ENCODE assay signal across 8 cellular contexts in the genomic region with DNA sequence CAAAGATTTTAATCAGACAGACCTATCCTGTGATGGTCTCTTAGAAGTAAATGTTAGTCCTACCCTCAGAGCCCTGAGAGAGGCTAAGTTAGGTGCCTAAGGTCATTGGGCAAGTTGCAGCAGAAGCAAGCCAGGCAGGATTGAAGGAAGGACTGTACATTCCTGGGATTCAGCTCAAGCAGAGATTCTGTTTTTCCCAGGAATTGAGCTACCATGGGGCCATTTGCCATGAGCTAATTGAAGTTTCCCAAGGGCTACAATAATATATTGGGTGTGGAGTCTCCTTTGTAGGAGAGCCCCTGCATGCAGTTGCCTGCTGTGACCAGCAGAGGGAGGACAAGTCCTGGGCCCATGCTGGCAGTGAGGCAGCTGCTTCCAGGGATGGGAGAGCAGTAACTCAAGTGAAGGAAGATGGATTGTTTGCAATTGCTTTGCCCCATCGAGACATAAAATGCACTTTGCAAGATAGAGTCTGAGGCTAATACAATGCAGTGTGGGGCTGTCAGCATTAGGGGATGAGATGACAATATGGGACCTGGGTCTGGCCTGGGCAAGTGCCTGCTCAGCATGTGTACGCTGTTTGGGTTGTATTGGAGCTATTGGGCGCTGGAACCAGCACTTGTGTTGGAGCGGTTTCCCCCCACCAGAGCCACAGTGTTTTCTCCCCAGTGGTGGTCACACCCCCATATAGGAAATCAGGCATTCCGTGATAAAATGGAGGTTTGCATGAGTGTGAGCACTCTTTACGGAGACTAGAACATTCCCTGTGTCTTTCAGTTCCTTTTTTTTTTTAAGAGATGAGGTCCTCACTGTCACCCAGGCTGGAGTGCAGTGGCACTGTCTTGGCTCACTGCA. TPM values are rescaled to one million over a fixed set of nuclear protein-coding genes. Genes with fewer than 3 reads are reported as not detected.
DNase-seq lines count a peak whose midpoint lies in the region; ATAC-seq and TF ChIP-seq lines count a peak whose summit lies in the region.

No MANE protein-coding gene starts in this region.

- DNase-seq in G401 (ENCODE audit: low spot score) (peak; percentile 80), NCI-H510A (lab: John Stamatoyannopoulos, UW) (peak; percentile 15), dedifferentiated amniotic fluid mesenchymal stem cell (ENCODE audit: extremely low spot score) (peak; percentile 74), lower lobe of right lung (peak; percentile 72)
- peak; percentile 80 for DNase-seq in activated CD4-positive, alpha-beta T cell treated with anti-CD3 and anti-CD28 coated beads, Interleukin-2, amount 10 ng/mL, durations not matched to agents 7 days and 5 days
- DNase-seq in stimulated activated CD8-positive, alpha-beta memory T cell treated with anti-CD3 and anti-CD28 coated beads, Interleukin-12 subunit alpha, Interleukin-12 subunit beta, amount 100 ng/mL, for 1 hour (ENCODE audit: low read depth): peak; percentile 55

- no peaks in the 10 kb centered on the region for H3K36me3 Mint-ChIP-seq in activated CD4-positive, alpha-beta T cell treated with anti-CD3 and anti-CD28 coated beads, Interleukin-2, amount 10 ng/mL, durations not matched to agents 7 days and 5 days (ENCODE audit: low read depth)

- H3K4me3 ChIP-seq in lower lobe of right lung: no peak overlapping the region

- H3K27me3 Mint-ChIP-seq in activated CD4-positive, alpha-beta T cell treated with anti-CD3 and anti-CD28 coated beads, Interleukin-2, amount 10 ng/mL, durations not matched to agents 7 days and 5 days: no peaks in the 10 kb centered on the region

- peak; percentile 60 for ATAC-seq in HG03135 (IDR thresholded peaks at IDR 0.05; ENCODE audit: unreplicated experiment)
- peak; percentile 91 for ATAC-seq in lower lobe of right lung
- ATAC-seq in HG03457 (IDR thresholded peaks at IDR 0.05; ENCODE audit: unreplicated experiment): no peak

- CTCF ChIA-PET in activated CD4-positive, alpha-beta T cell treated with anti-CD3 and anti-CD28 coated beads, Interleukin-2, amount 10 ng/mL, durations not matched to agents 7 days and 5 days (lab: Charles Lee): interaction anchor here (0.6 to 2.2 kb wide), 13 partner anchors 8 to 509 kb away, joined by 3 to 11 read pairs (median 4); partner anchors contain the start of gene C20orf203

- H3K27ac ChIP-seq in lower lobe of right lung: no peak overlapping the region

- POLR2A ChIA-PET in activated CD4-positive, alpha-beta T cell treated with anti-CD3 and anti-CD28 coated beads, Interleukin-2, amount 10 ng/mL, durations not matched to agents 7 days and 5 days (lab: Charles Lee): no interaction called here

- H3K27me3 ChIP-seq in lower lobe of right lung (ENCODE audit: low read depth): no peaks in the 10 kb centered on the region

- intact Hi-C loops in lower lobe of right lung (cut with DNase I): no loop called here

- no peaks in the 10 kb centered on the region for H3K9me3 ChIP-seq in lower lobe of right lung

- H3K4me3 Mint-ChIP-seq in activated CD4-positive, alpha-beta T cell treated with anti-CD3 and anti-CD28 coated beads, Interleukin-2, amount 10 ng/mL, durations not matched to agents 7 days and 5 days: no peak overlapping the region

- H3K4me1 ChIP-seq in lower lobe of right lung: no peaks in the 10 kb centered on the region

- H3K4me1 Mint-ChIP-seq in activated CD4-positive, alpha-beta T cell treated with anti-CD3 and anti-CD28 coated beads, Interleukin-2, amount 10 ng/mL, durations not matched to agents 7 days and 5 days: peaks cover 28% of the 10 kb centered on the region

- peak; percentile 98 for TF ChIP-seq CTCF in lower lobe of right lung (IDR thresholded peaks at IDR 0.05)

- H3K9me3 Mint-ChIP-seq in activated CD4-positive, alpha-beta T cell treated with anti-CD3 and anti-CD28 coated beads, Interleukin-2, amount 10 ng/mL, durations not matched to agents 7 days and 5 days: no peaks in the 10 kb centered on the region

- no peak overlapping the region for H3K27ac Mint-ChIP-seq in activated CD4-positive, alpha-beta T cell treated with anti-CD3 and anti-CD28 coated beads, Interleukin-2, amount 10 ng/mL, durations not matched to agents 7 days and 5 days

- in situ Hi-C loops in G401 (cut with HindIII; ENCODE audit: low sequenced_read_pairs): loop anchor here (25.0 kb wide), 1 partner anchor 103 kb away; no protein-coding TSS in a partner anchor

- no peaks in the 10 kb centered on the region for H3K36me3 ChIP-seq in lower lobe of right lung

RNA-seq across cellular contexts. Expression of gene DNMT3B, which starts 27.9 kb away (rescaled TPM):
- total RNA-seq in G401 (2014; rRNA removed; shearing (Covaris generic)): 23.4 and 29.1 TPM in 2 replicates
- total RNA-seq in activated CD4-positive, alpha-beta T cell treated with anti-CD3 and anti-CD28 coated beads, Interleukin-2, amount 10 ng/mL, durations not matched to agents 7 days and 5 days: 1 to 10 TPM; 3.7 to 4.1 TPM
- total RNA-seq in lower lobe of right lung: 1.1 TPM

RNA-seq across cellular contexts. Expression of gene MAPRE1, which starts 29.6 kb away (rescaled TPM):
- 99.3 and 149 TPM in 2 replicates for total RNA-seq in G401 (2014; rRNA removed; shearing (Covaris generic))
- 100 to 1,000 TPM; 133 to 143 TPM for total RNA-seq in activated CD4-positive, alpha-beta T cell treated with anti-CD3 and anti-CD28 coated beads, Interleukin-2, amount 10 ng/mL, durations not matched to agents 7 days and 5 days
- total RNA-seq in lower lobe of right lung: 82.8 TPM

RNA-seq across cellular contexts. Expression of gene COMMD7, which starts 46.9 kb away (rescaled TPM):
- total RNA-seq in G401 (2014; rRNA removed; shearing (Covaris generic)): 48.4 and 61.8 TPM in 2 replicates
- 10 to 100 TPM; 63.4 to 75.7 TPM for total RNA-seq in activated CD4-positive, alpha-beta T cell treated with anti-CD3 and anti-CD28 coated beads, Interleukin-2, amount 10 ng/mL, durations not matched to agents 7 days and 5 days
- total RNA-seq in lower lobe of right lung: 39.8 TPM

Comparison
In these comparisons a context has a peak if more than half of its experiments do, and no peak if none do; other contexts are left out.
1. DNase-seq: peak in every context shown above with its lines; median percentile 80 in G401; 80 in activated CD4-positive, alpha-beta T cell treated with anti-CD3 and anti-CD28 coated beads, Interleukin-2, amount 10 ng/mL, durations not matched to agents 7 days and 5 days; 74 in dedifferentiated amniotic fluid mesenchymal stem cell; 72 in lower lobe of right lung; 55 in stimulated activated CD8-positive, alpha-beta memory T cell treated with anti-CD3 and anti-CD28 coated beads, Interleukin-12 subunit alpha, Interleukin-12 subunit beta, amount 100 ng/mL, for 1 hour; 15 in NCI-H510A.